ENCODE assay signal across 24 cellular contexts in the genomic region with DNA sequence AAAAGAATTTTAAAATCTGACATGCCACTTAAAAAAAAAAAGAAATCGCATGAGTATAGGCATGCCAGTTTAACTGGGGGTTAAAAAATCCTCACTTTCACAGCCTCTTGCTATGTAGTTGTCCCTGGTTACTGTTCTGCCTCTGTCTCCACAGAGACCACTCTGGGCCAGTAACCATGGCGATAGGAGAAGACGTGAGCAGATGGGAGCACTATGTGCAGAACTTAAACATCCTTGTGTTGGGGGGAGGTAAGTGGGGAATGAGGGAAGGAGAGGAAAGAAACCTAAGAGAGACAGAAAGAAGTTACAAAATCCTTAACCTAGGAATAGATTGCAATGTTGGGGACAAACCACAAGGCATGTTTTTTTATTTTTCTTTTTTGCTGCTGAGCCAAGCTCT.
"Had no signal": no experiment of that assay in that cellular context is flagged by ENCODE, and none has a peak within 500 bp of the region (broad histone marks: within the 10 kb centered on the region; RNA-seq: fewer than 3 reads in every experiment).

No MANE protein-coding gene starts in this region.

- H3K36me3 ChIP-seq: esophagus muscularis mucosa, gastroesophageal sphincter, heart right ventricle, left lung, prostate gland, right atrium auricular region, sigmoid colon, stomach, thyroid gland, vagina had no signal

- H3K27me3 ChIP-seq: esophagus muscularis mucosa, foreskin keratinocyte, gastroesophageal sphincter, left lung, right atrium auricular region, sigmoid colon, stomach, thyroid gland, vagina had no signal

- H3K4me1 Mint-ChIP-seq: mesothelial cell of epicardium had no signal

- H3K9me3 Mint-ChIP-seq: mesothelial cell of epicardium; naive B cell; natural killer cell treated with Interleukin-12 subunit alpha and Interleukin-12 subunit beta and Interleukin-15 and Interleukin-18, amount 100 ng/mL, for 72 hours had no signal

- DNase-seq: dermis blood vessel endothelial cell; effector memory CD4-positive, alpha-beta T cell; foreskin keratinocyte; heart right ventricle; left cardiac atrium; left lung; mesenchymal stem cell; mucosa of descending colon; naive B cell; sigmoid colon; stimulated activated CD4-positive, alpha-beta T cell treated with anti-CD3 and anti-CD28 coated beads, Interleukin-2, amount 100 ng/mL, for 24 hours; stimulated activated CD4-positive, alpha-beta T cell treated with anti-CD3 and anti-CD28 coated beads, Interleukin-4, amount 100 ng/mL, for 24 hours; stimulated activated naive CD4-positive, alpha-beta T cell treated with Interleukin-2 at 50 U/mL for 16 hours; stomach; thyroid gland; trophoblast cell had no signal

- H3K4me3 Mint-ChIP-seq: mesothelial cell of epicardium; naive B cell; natural killer cell treated with Interleukin-12 subunit alpha and Interleukin-12 subunit beta and Interleukin-15 and Interleukin-18, amount 100 ng/mL, for 72 hours; stimulated activated effector memory CD8-positive, alpha-beta T cell treated with anti-CD3 and anti-CD28 coated beads, Interleukin-12 subunit alpha, Interleukin-12 subunit beta, amount 100 ng/mL, for 72 hours had no signal

- H3K9me3 ChIP-seq: esophagus muscularis mucosa, gastroesophageal sphincter, heart right ventricle, left lung, mucosa of descending colon, prostate gland, right atrium auricular region, sigmoid colon, stomach, thyroid gland, vagina had no signal

- H3K36me3 Mint-ChIP-seq: mesothelial cell of epicardium; naive B cell; natural killer cell treated with Interleukin-12 subunit alpha and Interleukin-12 subunit beta and Interleukin-15 and Interleukin-18, amount 100 ng/mL, for 72 hours; stimulated activated effector memory CD8-positive, alpha-beta T cell treated with anti-CD3 and anti-CD28 coated beads, Interleukin-12 subunit alpha, Interleukin-12 subunit beta, amount 100 ng/mL, for 72 hours had no signal

- H3K4me1 ChIP-seq: foreskin keratinocyte, left lung, prostate gland, right atrium auricular region, vagina had no signal

- H3K27ac ChIP-seq: esophagus muscularis mucosa, foreskin keratinocyte, gastroesophageal sphincter, heart right ventricle, left lung, prostate gland, right atrium auricular region, sigmoid colon, stomach, vagina had no signal

- H3K27ac Mint-ChIP-seq: mesothelial cell of epicardium; naive B cell; natural killer cell treated with Interleukin-12 subunit alpha and Interleukin-12 subunit beta and Interleukin-15 and Interleukin-18, amount 100 ng/mL, for 72 hours; stimulated activated effector memory CD8-positive, alpha-beta T cell treated with anti-CD3 and anti-CD28 coated beads, Interleukin-12 subunit alpha, Interleukin-12 subunit beta, amount 100 ng/mL, for 72 hours had no signal

- H3K4me3 ChIP-seq: esophagus muscularis mucosa, gastroesophageal sphincter, heart right ventricle, left lung, mucosa of descending colon, prostate gland, right atrium auricular region, sigmoid colon, stomach, thyroid gland, vagina had no signal

- ATAC-seq: foreskin keratinocyte; gastroesophageal sphincter; heart right ventricle; left cardiac atrium; left lung; mucosa of descending colon; natural killer cell treated with Interleukin-12 subunit alpha and Interleukin-12 subunit beta and Interleukin-15 and Interleukin-18, amount 100 ng/mL, for 72 hours; stimulated activated effector memory CD8-positive, alpha-beta T cell treated with anti-CD3 and anti-CD28 coated beads, Interleukin-12 subunit alpha, Interleukin-12 subunit beta, amount 100 ng/mL, for 72 hours had no signal
